ENCODE assay signal across 29 cellular contexts in the genomic region with DNA sequence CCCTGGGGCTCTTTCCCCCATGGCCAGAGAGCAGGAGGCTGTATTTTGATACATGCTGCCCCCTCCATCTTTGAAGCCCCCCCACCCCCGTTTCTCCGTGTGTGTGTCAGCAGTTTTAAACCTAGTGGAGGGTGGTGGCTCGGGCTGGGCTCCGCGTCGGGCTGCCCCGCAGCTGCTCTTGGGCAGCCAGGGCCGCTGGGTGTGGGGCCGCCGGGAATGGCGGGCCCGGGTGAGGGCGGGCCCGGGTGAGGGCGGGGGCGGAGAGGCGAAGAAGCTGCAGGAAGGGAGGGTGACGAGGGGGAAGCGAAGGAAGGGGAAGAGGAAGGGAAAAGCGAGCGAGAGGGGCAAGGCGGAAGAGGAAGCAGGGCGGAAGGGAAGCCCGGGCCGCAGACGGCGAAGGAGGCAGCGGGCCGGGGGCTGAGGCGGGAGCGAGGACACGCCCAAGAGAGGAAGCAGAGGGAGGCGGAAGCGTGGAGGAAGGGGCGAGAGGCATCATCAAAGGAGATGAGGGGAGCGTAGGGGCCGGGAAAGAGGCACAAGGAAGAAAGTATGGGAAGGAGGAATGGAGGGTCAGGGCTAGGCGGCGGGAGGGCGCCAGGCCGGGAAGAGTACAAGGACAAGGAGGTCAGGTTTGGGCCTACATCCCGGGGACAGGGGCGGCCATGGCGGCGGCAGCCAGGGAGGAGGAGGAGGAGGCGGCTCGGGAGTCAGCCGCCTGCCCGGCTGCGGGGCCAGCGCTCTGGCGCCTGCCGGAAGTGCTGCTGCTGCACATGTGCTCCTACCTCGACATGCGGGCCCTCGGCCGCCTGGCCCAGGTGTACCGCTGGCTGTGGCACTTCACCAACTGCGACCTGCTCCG.
DNase-seq lines count a peak whose midpoint lies in the region; ATAC-seq and TF ChIP-seq lines count a peak whose summit lies in the region.
"Had no signal": no experiment of that assay in that cellular context is flagged by ENCODE, and none has a peak within 500 bp of the region (broad histone marks: within the 10 kb centered on the region; RNA-seq: fewer than 3 reads in every experiment).

No MANE protein-coding gene starts in this region.

- no peaks in the 10 kb centered on the region for H3K9me2 ChIP-seq in GM23248 (ENCODE audit: insufficient read depth)

- no peaks in the 10 kb centered on the region for H3K9me3 ChIP-seq in BLaER1
- H3K9me3 ChIP-seq in neutrophil = no peaks in the 10 kb centered on the region
- H3K9me3 ChIP-seq in GM23248 (ENCODE audit: low read depth) = no peaks in the 10 kb centered on the region
- H3K9me3 ChIP-seq in CD4-positive, alpha-beta T cell (ENCODE audit: control insufficient read depth, low read length) = no peaks in the 10 kb centered on the region
- H3K9me3 ChIP-seq: prostate gland, sigmoid colon had no signal

- H3K27me3 Mint-ChIP-seq in dendritic cell treated with granulocyte-macrophage colony-stimulating factor and Interleukin-4, amounts not matched to agents 40 ng/mL and 50 ng/mL, for 4 days = no peaks in the 10 kb centered on the region
- no peaks in the 10 kb centered on the region for H3K27me3 Mint-ChIP-seq in CD4-positive, alpha-beta T cell
- H3K27me3 Mint-ChIP-seq: activated CD8-positive, alpha-beta T cell treated with anti-CD3 and anti-CD28 coated beads for 36 hours; activated naive CD4-positive, alpha-beta T cell treated with anti-CD3 and anti-CD28 coated beads, Interleukin-2, amount 50 U/mL, for 24 hours; activated T-helper 17 cell treated with anti-CD3 and anti-CD28 coated beads, Interleukin-2, amount 50 U/mL, for 72 hours; T-helper 17 cell had no signal

- H3K27ac Mint-ChIP-seq in dendritic cell treated with granulocyte-macrophage colony-stimulating factor and Interleukin-4, amounts not matched to agents 40 ng/mL and 50 ng/mL, for 4 days = peak overlapping the region; percentile 57
- no peak overlapping the region for H3K27ac Mint-ChIP-seq in CD4-positive, alpha-beta T cell
- H3K27ac Mint-ChIP-seq: activated naive CD4-positive, alpha-beta T cell treated with anti-CD3 and anti-CD28 coated beads, Interleukin-2, amount 50 U/mL, for 24 hours had no signal

- H3K4me1 ChIP-seq in BLaER1 = peaks cover 100% of the 10 kb centered on the region
- no peaks in the 10 kb centered on the region for H3K4me1 ChIP-seq in neutrophil (ENCODE audit: control insufficient read depth in 1 of 2, insufficient read depth in 1 of 2, low read depth in 1 of 2, low read length in 1 of 2)
- H3K4me1 ChIP-seq in GM23248 (ENCODE audit: insufficient read depth) = no peaks in the 10 kb centered on the region
- H3K4me1 ChIP-seq: prostate gland had no signal

- no peaks in the 10 kb centered on the region; the same call in 1 of the 2 replicates for H3F3A ChIP-seq in GM23248 (ENCODE audit: insufficient read depth)

- peaks cover 100% of the 10 kb centered on the region for H4K20me1 ChIP-seq in BLaER1
- H4K20me1 ChIP-seq in GM23248 (ENCODE audit: insufficient read depth) = no peaks in the 10 kb centered on the region

- DNase-seq in H7 = peak; percentile 76
- no peak for DNase-seq in GM23248
- no peak for DNase-seq in activated CD4-positive, alpha-beta T cell treated with anti-CD3 and anti-CD28 coated beads for 4 hours
- DNase-seq in NCI-H187 treated with DMSO at 0.1 percent for 48 hours (lab: John Stamatoyannopoulos, UW) = no peak
- DNase-seq in CD4-positive, alpha-beta T cell = no peak
- DNase-seq: activated CD8-positive, alpha-beta memory T cell treated with anti-CD3 and anti-CD28 coated beads, Interleukin-2, amount 50 U/mL, for 48 hours; activated CD8-positive, alpha-beta T cell treated with anti-CD3 and anti-CD28 coated beads for 36 hours; AML-193; amniotic stem cell; DMS153; effector CD4-positive, alpha-beta T cell; HCEC 1CT; IMR-90; left cardiac atrium; NCI-H1436 treated with DMSO at 0.1 percent for 48 hours; NCI-H345; NCI-H69; nucleus accumbens; SHP77; sigmoid colon; stimulated activated CD4-positive, alpha-beta T cell treated with anti-CD3 and anti-CD28 coated beads, Interleukin-4, amount 100 ng/mL, for 24 hours; T-helper 17 cell had no signal

- peaks cover 6% of the 10 kb centered on the region; the same call in 1 of the 2 replicates for H3K79me2 ChIP-seq in GM23248 (ENCODE audit: insufficient read depth)

- CTCF ChIA-PET in CD4-positive, alpha-beta T cell (lab: Charles Lee) = no interaction called here

- TF ChIP-seq CTCF in neutrophil (IDR thresholded peaks at IDR 0.05) = no peak
- no peak for TF ChIP-seq CTCF in CD4-positive, alpha-beta T cell (IDR thresholded peaks at IDR 0.05)

- H3K27ac ChIP-seq in BLaER1 = peak overlapping the region; percentile 66
- peak overlapping the region; percentile 76 for H3K27ac ChIP-seq in neutrophil
- no peak overlapping the region for H3K27ac ChIP-seq in GM23248
- H3K27ac ChIP-seq in CD4-positive, alpha-beta T cell (ENCODE audit: low read depth, low read length) = no peak overlapping the region
- H3K27ac ChIP-seq: hepatocyte, prostate gland had no signal

- WGBS in GM23248 (ENCODE audit: low coverage in 1 of 2, low lambda C conversion rate in 2 of 2, missing lambda C conversion rate in 2 of 2), 2 experiments = 78 to 94% methylated on average over 24 to 59 of the region's 60 CpGs

- no peak for ATAC-seq in CD4-positive, alpha-beta T cell (ENCODE audit: poor library complexity)
- ATAC-seq: activated CD8-positive, alpha-beta T cell treated with anti-CD3 and anti-CD28 coated beads for 36 hours; left cardiac atrium; T-helper 17 cell had no signal

- H3K9me3 Mint-ChIP-seq in dendritic cell treated with granulocyte-macrophage colony-stimulating factor and Interleukin-4, amounts not matched to agents 40 ng/mL and 50 ng/mL, for 4 days = no peaks in the 10 kb centered on the region
- no peaks in the 10 kb centered on the region for H3K9me3 Mint-ChIP-seq in CD4-positive, alpha-beta T cell
- H3K9me3 Mint-ChIP-seq: activated CD8-positive, alpha-beta T cell treated with anti-CD3 and anti-CD28 coated beads for 36 hours; activated naive CD4-positive, alpha-beta T cell treated with anti-CD3 and anti-CD28 coated beads, Interleukin-2, amount 50 U/mL, for 24 hours; activated T-helper 17 cell treated with anti-CD3 and anti-CD28 coated beads, Interleukin-2, amount 50 U/mL, for 72 hours had no signal

- intact Hi-C loops in dendritic cell treated with granulocyte-macrophage colony-stimulating factor and Interleukin-4, amounts not matched to agents 40 ng/mL and 50 ng/mL, for 4 days (cut with micrococcal nuclease) = no loop called here
- intact Hi-C loops in CD4-positive, alpha-beta T cell (cut with DNase I, micrococcal nuclease) = no loop called here

- no peaks in the 10 kb centered on the region for H3K27me3 ChIP-seq in BLaER1
- no peaks in the 10 kb centered on the region for H3K27me3 ChIP-seq in H7 (ENCODE audit: control insufficient read depth, insufficient read depth, low read length)
- no peaks in the 10 kb centered on the region for H3K27me3 ChIP-seq in neutrophil
- no peaks in the 10 kb centered on the region for H3K27me3 ChIP-seq in GM23248 (replicated peaks; ENCODE audit: insufficient read depth)
- H3K27me3 ChIP-seq in CD4-positive, alpha-beta T cell (ENCODE audit: control insufficient read depth, insufficient read depth, low read length) = no peaks in the 10 kb centered on the region
- H3K27me3 ChIP-seq: hepatocyte, sigmoid colon had no signal

- peaks cover 12% of the 10 kb centered on the region for H3K4me1 Mint-ChIP-seq in dendritic cell treated with granulocyte-macrophage colony-stimulating factor and Interleukin-4, amounts not matched to agents 40 ng/mL and 50 ng/mL, for 4 days (ENCODE audit: low read depth)
- H3K4me1 Mint-ChIP-seq in CD4-positive, alpha-beta T cell (ENCODE audit: low read depth) = peaks cover 8% of the 10 kb centered on the region
- H3K4me1 Mint-ChIP-seq: activated T-helper 17 cell treated with anti-CD3 and anti-CD28 coated beads, Interleukin-2, amount 50 U/mL, for 72 hours had no signal

- H3K4me3 Mint-ChIP-seq in dendritic cell treated with granulocyte-macrophage colony-stimulating factor and Interleukin-4, amounts not matched to agents 40 ng/mL and 50 ng/mL, for 4 days = no peak overlapping the region
- no peak overlapping the region for H3K4me3 Mint-ChIP-seq in CD4-positive, alpha-beta T cell
- H3K4me3 Mint-ChIP-seq: activated CD8-positive, alpha-beta T cell treated with anti-CD3 and anti-CD28 coated beads for 36 hours; activated naive CD4-positive, alpha-beta T cell treated with anti-CD3 and anti-CD28 coated beads, Interleukin-2, amount 50 U/mL, for 24 hours; activated T-helper 17 cell treated with anti-CD3 and anti-CD28 coated beads, Interleukin-2, amount 50 U/mL, for 72 hours; T-helper 17 cell had no signal

- H3K36me3 ChIP-seq in BLaER1 (peaks cover 98% of the 10 kb centered on the region), H7 (replicated peaks; ENCODE audit: control insufficient read depth, insufficient read depth, low read length) (peaks cover 16% of the 10 kb centered on the region), neutrophil (peaks cover 71% of the 10 kb centered on the region), GM23248 (ENCODE audit: low read depth) (no peaks in the 10 kb centered on the region)

- 0 out of 2 replicates have a peak overlapping the region, but pooled peaks have one; percentile 1 for H3K4me3 ChIP-seq in BLaER1
- H3K4me3 ChIP-seq in H7 (ENCODE audit: insufficient read depth, low read depth, low read length) = no peak overlapping the region
- H3K4me3 ChIP-seq in neutrophil (ENCODE audit: low read depth in 1 of 2, low read length in 1 of 2) = no peak overlapping the region
- H3K4me3 ChIP-seq in GM23248 = no peak overlapping the region
- H3K4me3 ChIP-seq: hepatocyte, prostate gland, sigmoid colon had no signal

- H3K4me2 ChIP-seq in BLaER1 = peak overlapping the region; percentile 78
- no peak overlapping the region for H3K4me2 ChIP-seq in GM23248 (ENCODE audit: unreplicated experiment)
- H3K4me2 ChIP-seq: hepatocyte had no signal

- H2AFZ ChIP-seq in GM23248 = no peak overlapping the region
- H2AFZ ChIP-seq: hepatocyte had no signal

- POLR2A ChIA-PET in CD4-positive, alpha-beta T cell (lab: Charles Lee) = no interaction called here

- H3K9ac ChIP-seq in BLaER1 = peak overlapping the region; percentile 51
- no peak overlapping the region for H3K9ac ChIP-seq in GM23248

- peaks cover 92% of the 10 kb centered on the region for H3K36me3 Mint-ChIP-seq in dendritic cell treated with granulocyte-macrophage colony-stimulating factor and Interleukin-4, amounts not matched to agents 40 ng/mL and 50 ng/mL, for 4 days (ENCODE audit: low read depth)
- H3K36me3 Mint-ChIP-seq in CD4-positive, alpha-beta T cell (ENCODE audit: low read depth) = peaks cover 51% of the 10 kb centered on the region
- H3K36me3 Mint-ChIP-seq: activated naive CD4-positive, alpha-beta T cell treated with anti-CD3 and anti-CD28 coated beads, Interleukin-2, amount 50 U/mL, for 24 hours had no signal

- in situ Hi-C loops in GM23248 (cut with MboI) = no loop called here

Comparison
In these comparisons a context has a peak if more than half of its experiments do, and no peak if none do; other contexts are left out.
1. H3K27ac ChIP-seq: peak in BLaER1 (single experiment) and neutrophil (single experiment); none in GM23248 (single experiment) and CD4-positive, alpha-beta T cell (single experiment).